In genomic region chr1:65149753-65150463, GRCh38 we compare ENCODE assay signal across 11 cellular contexts. TPM values are rescaled to one million over a fixed set of nuclear protein-coding genes. Genes with fewer than 3 reads are reported as not detected.
DNase-seq lines count a peak whose midpoint lies in the region; TF ChIP-seq lines count a peak whose summit lies in the region.
"Had no signal": no experiment of that assay in that cellular context is flagged by ENCODE, and none has a peak within 500 bp of the region (broad histone marks: within the 10 kb centered on the region; RNA-seq: fewer than 3 reads in every experiment).

No MANE protein-coding gene starts in this region.

- H3K79me2 ChIP-seq in OCI-LY3 (ENCODE audit: low read length), result peaks cover 35% of the 10 kb centered on the region

- no peak overlapping the region for H3K9ac ChIP-seq in OCI-LY3 (ENCODE audit: low read length)

- intact Hi-C loops in esophagus muscularis mucosa (cut with DNase I), result loop anchor here (1.0 to 5.0 kb wide), 4 partner anchors 22 to 272 kb away; partner anchors contain the start of genes LEPR and LEPROT

- H3K27ac ChIP-seq in OCI-LY3 (ENCODE audit: low read length) (no peak overlapping the region), esophagus muscularis mucosa (replicated peaks in 1 of 4) (peak overlapping the region; percentile 90 to 97 (median 92))

- TF ChIP-seq POLR2A in esophagus muscularis mucosa (IDR thresholded peaks at IDR 0.05; ENCODE audit: low read depth), result no peak

- no peaks in the 10 kb centered on the region for H3K27me3 ChIP-seq in OCI-LY3 (ENCODE audit: low read depth, low read length)
- H3K27me3 ChIP-seq in esophagus muscularis mucosa, result no peaks in the 10 kb centered on the region

- H3K4me1 ChIP-seq in OCI-LY3 (ENCODE audit: low read length) (peaks cover 9% of the 10 kb centered on the region), esophagus muscularis mucosa (peaks cover 20 to 63% (median 41%) of the 10 kb centered on the region in 4 donors)

- peak; percentile 9 for DNase-seq in NCI-H2227 (lab: John Stamatoyannopoulos, UW; ENCODE audit: unreplicated experiment)
- no peak for DNase-seq in NCI-H2227 treated with DMSO at 0.1 percent for 48 hours (lab: John Stamatoyannopoulos, UW)
- no peak for DNase-seq in esophagus muscularis mucosa (ENCODE audit: extremely low spot score)
- no peak for DNase-seq in retinal pigment epithelial cell (ENCODE audit: low read depth)
- no peak for DNase-seq in ACHN
- DNase-seq in NCI-H2081 (lab: John Stamatoyannopoulos, UW), result no peak
- no peak for DNase-seq in T1000 (lab: John Stamatoyannopoulos, UW)
- DNase-seq: activated gamma-delta T cell, occipital lobe, SHP77 treated with DMSO at 0.1 percent for 48 hours had no signal

- peaks cover 23% of the 10 kb centered on the region for H4K20me1 ChIP-seq in OCI-LY3 (ENCODE audit: insufficient read depth, low read length)

- H3K36me3 ChIP-seq in OCI-LY3 (replicated peaks; ENCODE audit: low read depth, low read length), result peaks cover 4% of the 10 kb centered on the region
- H3K36me3 ChIP-seq in esophagus muscularis mucosa, result no peaks in the 10 kb centered on the region

- in situ Hi-C loops in ACHN (cut with HindIII; ENCODE audit: low pct_ligation_motif_present, low pct_unique_long_range_greater_than_20kb, low sequenced_read_pairs), result no loop called here

- H3K9me3 ChIP-seq in OCI-LY3 (ENCODE audit: insufficient read depth, low read length), result no peaks in the 10 kb centered on the region
- no peaks in the 10 kb centered on the region for H3K9me3 ChIP-seq in esophagus muscularis mucosa

- 65% methylated on average over 3 of the region's 3 CpGs for WGBS in esophagus muscularis mucosa

- H2AFZ ChIP-seq in OCI-LY3 (ENCODE audit: low read depth, low read length), result no peak overlapping the region

- H3K4me3 ChIP-seq in OCI-LY3 (ENCODE audit: low read length) (peak overlapping the region; percentile 79), esophagus muscularis mucosa (peak overlapping the region; percentile 91 to 94 (median 94)), retinal pigment epithelial cell (ENCODE audit: low read length) (peak overlapping the region; percentile 65)

- H3K4me2 ChIP-seq in OCI-LY3 (ENCODE audit: low read length), result peak overlapping the region; percentile 74

- TF ChIP-seq CTCF in OCI-LY3 (IDR thresholded peaks at IDR 0.05; ENCODE audit: low read depth, low read length) (no peak), esophagus muscularis mucosa (IDR thresholded peaks at IDR 0.05) (no peak), retinal pigment epithelial cell (conservative IDR thresholded peaks at IDR 0.05; ENCODE audit: low read depth, low read length) (no peak)

- TF ChIP-seq EP300 in esophagus muscularis mucosa (IDR thresholded peaks at IDR 0.05), result no peak

RNA-seq across cellular contexts. Expression of gene AK4, which starts 1.9 kb away (rescaled TPM):
- total RNA-seq in esophagus muscularis mucosa, result 10 to 100 TPM; 41.1 to 66.0 (median 51.2) TPM
